Comparison of ENCODE assay signal across 2 cellular contexts in the genomic region with DNA sequence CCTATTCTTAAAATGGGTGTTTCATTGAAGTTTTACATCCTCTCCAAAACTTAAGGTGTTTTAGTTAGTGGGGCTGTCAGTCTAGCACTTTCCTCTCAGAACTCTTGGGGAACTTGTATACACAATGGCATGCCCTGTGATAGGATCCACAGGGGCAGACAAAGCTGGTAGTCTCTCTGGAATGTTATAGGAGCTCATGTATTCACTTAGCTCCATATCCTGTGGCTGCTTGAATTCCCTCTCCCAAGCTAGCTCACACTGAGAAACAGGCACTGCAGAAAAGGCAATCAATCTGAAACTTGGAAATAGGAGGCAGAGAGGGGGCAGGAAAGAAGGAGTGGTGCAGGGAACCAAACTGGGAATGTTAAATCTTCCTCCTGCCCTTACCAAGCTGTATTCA.
TF ChIP-seq lines count a peak whose summit lies in the region.

No MANE protein-coding gene starts in this region.

TF ChIP-seq in GM23338, 12 proteins besides CTCF, POLR2A, EP300 and RAD21 (continued from another document):
- TF ChIP-seq, protein P1, sequence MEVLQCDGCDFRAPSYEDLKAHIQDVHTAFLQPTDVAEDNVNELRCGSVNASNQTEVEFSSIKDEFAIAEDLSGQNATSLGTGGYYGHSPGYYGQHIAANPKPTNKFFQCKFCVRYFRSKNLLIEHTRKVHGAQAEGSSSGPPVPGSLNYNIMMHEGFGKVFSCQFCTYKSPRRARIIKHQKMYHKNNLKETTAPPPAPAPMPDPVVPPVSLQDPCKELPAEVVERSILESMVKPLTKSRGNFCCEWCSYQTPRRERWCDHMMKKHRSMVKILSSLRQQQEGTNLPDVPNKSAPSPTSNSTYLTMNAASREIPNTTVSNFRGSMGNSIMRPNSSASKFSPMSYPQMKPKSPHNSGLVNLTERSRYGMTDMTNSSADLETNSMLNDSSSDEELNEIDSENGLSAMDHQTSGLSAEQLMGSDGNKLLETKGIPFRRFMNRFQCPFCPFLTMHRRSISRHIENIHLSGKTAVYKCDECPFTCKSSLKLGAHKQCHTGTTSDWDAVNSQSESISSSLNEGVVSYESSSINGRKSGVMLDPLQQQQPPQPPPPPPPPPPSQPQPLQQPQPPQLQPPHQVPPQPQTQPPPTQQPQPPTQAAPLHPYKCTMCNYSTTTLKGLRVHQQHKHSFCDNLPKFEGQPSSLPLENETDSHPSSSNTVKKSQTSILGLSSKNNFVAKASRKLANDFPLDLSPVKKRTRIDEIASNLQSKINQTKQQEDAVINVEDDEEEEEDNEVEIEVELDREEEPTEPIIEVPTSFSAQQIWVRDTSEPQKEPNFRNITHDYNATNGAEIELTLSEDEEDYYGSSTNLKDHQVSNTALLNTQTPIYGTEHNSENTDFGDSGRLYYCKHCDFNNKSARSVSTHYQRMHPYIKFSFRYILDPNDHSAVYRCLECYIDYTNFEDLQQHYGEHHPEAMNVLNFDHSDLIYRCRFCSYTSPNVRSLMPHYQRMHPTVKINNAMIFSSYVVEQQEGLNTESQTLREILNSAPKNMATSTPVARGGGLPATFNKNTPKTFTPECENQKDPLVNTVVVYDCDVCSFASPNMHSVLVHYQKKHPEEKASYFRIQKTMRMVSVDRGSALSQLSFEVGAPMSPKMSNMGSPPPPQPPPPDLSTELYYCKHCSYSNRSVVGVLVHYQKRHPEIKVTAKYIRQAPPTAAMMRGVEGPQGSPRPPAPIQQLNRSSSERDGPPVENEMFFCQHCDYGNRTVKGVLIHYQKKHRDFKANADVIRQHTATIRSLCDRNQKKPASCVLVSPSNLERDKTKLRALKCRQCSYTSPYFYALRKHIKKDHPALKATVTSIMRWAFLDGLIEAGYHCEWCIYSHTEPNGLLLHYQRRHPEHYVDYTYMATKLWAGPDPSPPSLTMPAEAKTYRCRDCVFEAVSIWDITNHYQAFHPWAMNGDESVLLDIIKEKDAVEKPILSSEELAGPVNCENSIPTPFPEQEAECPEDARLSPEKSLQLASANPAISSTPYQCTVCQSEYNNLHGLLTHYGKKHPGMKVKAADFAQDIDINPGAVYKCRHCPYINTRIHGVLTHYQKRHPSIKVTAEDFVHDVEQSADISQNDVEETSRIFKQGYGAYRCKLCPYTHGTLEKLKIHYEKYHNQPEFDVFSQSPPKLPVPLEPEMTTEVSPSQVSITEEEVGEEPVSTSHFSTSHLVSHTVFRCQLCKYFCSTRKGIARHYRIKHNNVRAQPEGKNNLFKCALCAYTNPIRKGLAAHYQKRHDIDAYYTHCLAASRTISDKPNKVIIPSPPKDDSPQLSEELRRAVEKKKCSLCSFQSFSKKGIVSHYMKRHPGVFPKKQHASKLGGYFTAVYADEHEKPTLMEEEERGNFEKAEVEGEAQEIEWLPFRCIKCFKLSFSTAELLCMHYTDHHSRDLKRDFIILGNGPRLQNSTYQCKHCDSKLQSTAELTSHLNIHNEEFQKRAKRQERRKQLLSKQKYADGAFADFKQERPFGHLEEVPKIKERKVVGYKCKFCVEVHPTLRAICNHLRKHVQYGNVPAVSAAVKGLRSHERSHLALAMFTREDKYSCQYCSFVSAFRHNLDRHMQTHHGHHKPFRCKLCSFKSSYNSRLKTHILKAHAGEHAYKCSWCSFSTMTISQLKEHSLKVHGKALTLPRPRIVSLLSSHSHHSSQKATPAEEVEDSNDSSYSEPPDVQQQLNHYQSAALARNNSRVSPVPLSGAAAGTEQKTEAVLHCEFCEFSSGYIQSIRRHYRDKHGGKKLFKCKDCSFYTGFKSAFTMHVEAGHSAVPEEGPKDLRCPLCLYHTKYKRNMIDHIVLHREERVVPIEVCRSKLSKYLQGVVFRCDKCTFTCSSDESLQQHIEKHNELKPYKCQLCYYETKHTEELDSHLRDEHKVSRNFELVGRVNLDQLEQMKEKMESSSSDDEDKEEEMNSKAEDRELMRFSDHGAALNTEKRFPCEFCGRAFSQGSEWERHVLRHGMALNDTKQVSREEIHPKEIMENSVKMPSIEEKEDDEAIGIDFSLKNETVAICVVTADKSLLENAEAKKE (CRISPR knock-in tag; IDR thresholded peaks at IDR 0.05): no peak
- TF ChIP-seq CREB1 (CRISPR knock-in tag; IDR thresholded peaks at IDR 0.05; ENCODE audit: low read depth) (no peak), NANOG (IDR thresholded peaks at IDR 0.05; ENCODE audit: borderline replicate concordance) (no peak), STAT1 (IDR thresholded peaks at IDR 0.05; ENCODE audit: unreplicated experiment) (no peak), JUNB (IDR thresholded peaks at IDR 0.05; ENCODE audit: unreplicated experiment) (no peak), EZH2phosphoT487 (IDR thresholded peaks at IDR 0.05; ENCODE audit: unreplicated experiment) (no peak)
- TF ChIP-seq, protein P2, sequence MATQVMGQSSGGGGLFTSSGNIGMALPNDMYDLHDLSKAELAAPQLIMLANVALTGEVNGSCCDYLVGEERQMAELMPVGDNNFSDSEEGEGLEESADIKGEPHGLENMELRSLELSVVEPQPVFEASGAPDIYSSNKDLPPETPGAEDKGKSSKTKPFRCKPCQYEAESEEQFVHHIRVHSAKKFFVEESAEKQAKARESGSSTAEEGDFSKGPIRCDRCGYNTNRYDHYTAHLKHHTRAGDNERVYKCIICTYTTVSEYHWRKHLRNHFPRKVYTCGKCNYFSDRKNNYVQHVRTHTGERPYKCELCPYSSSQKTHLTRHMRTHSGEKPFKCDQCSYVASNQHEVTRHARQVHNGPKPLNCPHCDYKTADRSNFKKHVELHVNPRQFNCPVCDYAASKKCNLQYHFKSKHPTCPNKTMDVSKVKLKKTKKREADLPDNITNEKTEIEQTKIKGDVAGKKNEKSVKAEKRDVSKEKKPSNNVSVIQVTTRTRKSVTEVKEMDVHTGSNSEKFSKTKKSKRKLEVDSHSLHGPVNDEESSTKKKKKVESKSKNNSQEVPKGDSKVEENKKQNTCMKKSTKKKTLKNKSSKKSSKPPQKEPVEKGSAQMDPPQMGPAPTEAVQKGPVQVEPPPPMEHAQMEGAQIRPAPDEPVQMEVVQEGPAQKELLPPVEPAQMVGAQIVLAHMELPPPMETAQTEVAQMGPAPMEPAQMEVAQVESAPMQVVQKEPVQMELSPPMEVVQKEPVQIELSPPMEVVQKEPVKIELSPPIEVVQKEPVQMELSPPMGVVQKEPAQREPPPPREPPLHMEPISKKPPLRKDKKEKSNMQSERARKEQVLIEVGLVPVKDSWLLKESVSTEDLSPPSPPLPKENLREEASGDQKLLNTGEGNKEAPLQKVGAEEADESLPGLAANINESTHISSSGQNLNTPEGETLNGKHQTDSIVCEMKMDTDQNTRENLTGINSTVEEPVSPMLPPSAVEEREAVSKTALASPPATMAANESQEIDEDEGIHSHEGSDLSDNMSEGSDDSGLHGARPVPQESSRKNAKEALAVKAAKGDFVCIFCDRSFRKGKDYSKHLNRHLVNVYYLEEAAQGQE (IDR thresholded peaks at IDR 0.05; ENCODE audit: unreplicated experiment): no peak
- TF ChIP-seq, protein P3, sequence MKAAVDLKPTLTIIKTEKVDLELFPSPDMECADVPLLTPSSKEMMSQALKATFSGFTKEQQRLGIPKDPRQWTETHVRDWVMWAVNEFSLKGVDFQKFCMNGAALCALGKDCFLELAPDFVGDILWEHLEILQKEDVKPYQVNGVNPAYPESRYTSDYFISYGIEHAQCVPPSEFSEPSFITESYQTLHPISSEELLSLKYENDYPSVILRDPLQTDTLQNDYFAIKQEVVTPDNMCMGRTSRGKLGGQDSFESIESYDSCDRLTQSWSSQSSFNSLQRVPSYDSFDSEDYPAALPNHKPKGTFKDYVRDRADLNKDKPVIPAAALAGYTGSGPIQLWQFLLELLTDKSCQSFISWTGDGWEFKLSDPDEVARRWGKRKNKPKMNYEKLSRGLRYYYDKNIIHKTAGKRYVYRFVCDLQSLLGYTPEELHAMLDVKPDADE (IDR thresholded peaks at IDR 0.05): no peak

TF ChIP-seq in GM12891, 5 proteins besides CTCF, POLR2A, EP300 and RAD21 (continued from another document):
- TF ChIP-seq SPI1 (IDR thresholded peaks at IDR 0.05; ENCODE audit: low read depth, low read length): no peak
- no peak for TF ChIP-seq PAX5 (IDR thresholded peaks at IDR 0.05; ENCODE audit: insufficient read depth, low read length, severe bottlenecking)
